ENCODE assay signal across 18 cellular contexts in genomic region chr3:57696861-57697321, GRCh38. TPM values are rescaled to one million over a fixed set of nuclear protein-coding genes. Genes with fewer than 3 reads are reported as not detected.
DNase-seq lines count a peak whose midpoint lies in the region; FAIRE-seq and TF ChIP-seq lines count a peak whose summit lies in the region.
"Had no signal": no experiment of that assay in that cellular context is flagged by ENCODE, and none has a peak within 500 bp of the region (broad histone marks: within the 10 kb centered on the region; RNA-seq: fewer than 3 reads in every experiment).

No MANE protein-coding gene starts in this region.

- H3K4me3 Mint-ChIP-seq in activated CD4-positive, alpha-beta T cell treated with anti-CD3 and anti-CD28 coated beads, Interleukin-2, amount 10 ng/mL, durations not matched to agents 24 days and 14 days = no peak overlapping the region
- H3K4me3 Mint-ChIP-seq: effector memory CD8-positive, alpha-beta T cell; naive thymus-derived CD8-positive, alpha-beta T cell had no signal

- DNase-seq in SIG-M5 treated with dmso at 0.1 percent for 504 hours (lab: John Stamatoyannopoulos, UW; ENCODE audit: unreplicated experiment) (peak; percentile 27), SIG-M5 (lab: John Stamatoyannopoulos, UW) (no peak), ascending aorta (ENCODE audit: low spot score in 2 of 2) (no peak), iris pigment epithelial cell (ENCODE audit: low read depth) (peak; percentile 70), thyroid gland (peak in 1 of 2 donors; percentile 7), GM19239 (ENCODE audit: insufficient read length, low spot score) (no peak), NCI-H1417 (lab: John Stamatoyannopoulos, UW) (no peak)
- DNase-seq in activated CD4-positive, alpha-beta T cell treated with anti-CD3 and anti-CD28 coated beads, Interleukin-2, amount 10 ng/mL, durations not matched to agents 24 days and 14 days = no peak
- DNase-seq: activated effector memory CD4-positive, alpha-beta T cell treated with Interleukin-2 at 50 U/mL for 16 hours; brain microvascular endothelial cell; effector memory CD8-positive, alpha-beta T cell; GF-D8; left lung; naive thymus-derived CD8-positive, alpha-beta T cell; NCI-H1417 treated with DMSO at 0.1 percent for 48 hours; SJCRH30; stomach had no signal

- H3K27ac ChIP-seq in ascending aorta (peak overlapping the region; percentile 15 to 22), thyroid gland (peak overlapping the region; percentile 15 to 100 (median 99))
- H3K27ac ChIP-seq: brain microvascular endothelial cell, left lung, SJCRH30 had no signal

- H3K27ac Mint-ChIP-seq in activated CD4-positive, alpha-beta T cell treated with anti-CD3 and anti-CD28 coated beads, Interleukin-2, amount 10 ng/mL, durations not matched to agents 24 days and 14 days = no peak overlapping the region
- H3K27ac Mint-ChIP-seq: effector memory CD8-positive, alpha-beta T cell had no signal

- no peak for FAIRE-seq in GM19239 (lab: Jason Lieb, UNC)
- FAIRE-seq: GM18507 had no signal

- H3K4me3 ChIP-seq in ascending aorta = no peak overlapping the region
- no peak overlapping the region for H3K4me3 ChIP-seq in thyroid gland (replicated peaks in 1 of 3)
- H3K4me3 ChIP-seq: left lung, SJCRH30, stomach had no signal

- TF ChIP-seq CTCF in ascending aorta (IDR thresholded peaks at IDR 0.05) = no peak
- no peak for TF ChIP-seq CTCF in thyroid gland (IDR thresholded peaks at IDR 0.05)

- WGBS in thyroid gland, 2 donors = 43 to 48% methylated on average over 1 of the region's 1 CpG

- H3K27me3 ChIP-seq in ascending aorta = no peaks in the 10 kb centered on the region
- H3K27me3 ChIP-seq in thyroid gland = no peaks in the 10 kb centered on the region
- H3K27me3 ChIP-seq: brain microvascular endothelial cell, left lung, SJCRH30, stomach had no signal

- H3K36me3 ChIP-seq in ascending aorta = no peaks in the 10 kb centered on the region
- no peaks in the 10 kb centered on the region for H3K36me3 ChIP-seq in thyroid gland
- H3K36me3 ChIP-seq: brain microvascular endothelial cell, left lung, SJCRH30, stomach had no signal

- H3K9me3 Mint-ChIP-seq in activated CD4-positive, alpha-beta T cell treated with anti-CD3 and anti-CD28 coated beads, Interleukin-2, amount 10 ng/mL, durations not matched to agents 24 days and 14 days = no peaks in the 10 kb centered on the region
- H3K9me3 Mint-ChIP-seq: effector memory CD8-positive, alpha-beta T cell; naive thymus-derived CD8-positive, alpha-beta T cell had no signal

- H3K9me3 ChIP-seq in ascending aorta (no peaks in the 10 kb centered on the region), thyroid gland (no peaks in the 10 kb centered on the region)
- H3K9me3 ChIP-seq: left lung, SJCRH30, stomach had no signal

- intact Hi-C loops in ascending aorta (cut with DNase I) (loop anchor here (10.0 kb wide), 2 partner anchors 532 to 608 kb away; partner anchors contain the start of genes HTD2, IL17RD and RPP14), thyroid gland (cut with DNase I) (no loop called here)
- intact Hi-C loops in activated CD4-positive, alpha-beta T cell treated with anti-CD3 and anti-CD28 coated beads, Interleukin-2, amount 10 ng/mL, durations not matched to agents 24 days and 14 days (cut with micrococcal nuclease) = no loop called here

- H3K4me1 Mint-ChIP-seq in activated CD4-positive, alpha-beta T cell treated with anti-CD3 and anti-CD28 coated beads, Interleukin-2, amount 10 ng/mL, durations not matched to agents 24 days and 14 days = peaks cover 1% of the 10 kb centered on the region

- no peak for TF ChIP-seq POLR2A in thyroid gland (IDR thresholded peaks at IDR 0.05)

- H3K4me1 ChIP-seq in ascending aorta (peaks cover 1 to 6% of the 10 kb centered on the region in 2 donors), thyroid gland (peaks cover 16 to 29% of the 10 kb centered on the region in 2 donors)
- H3K4me1 ChIP-seq: SJCRH30 had no signal

- H3K36me3 Mint-ChIP-seq in activated CD4-positive, alpha-beta T cell treated with anti-CD3 and anti-CD28 coated beads, Interleukin-2, amount 10 ng/mL, durations not matched to agents 24 days and 14 days (ENCODE audit: low read depth) = no peaks in the 10 kb centered on the region
- H3K36me3 Mint-ChIP-seq: naive thymus-derived CD8-positive, alpha-beta T cell had no signal

- H3K27me3 Mint-ChIP-seq in activated CD4-positive, alpha-beta T cell treated with anti-CD3 and anti-CD28 coated beads, Interleukin-2, amount 10 ng/mL, durations not matched to agents 24 days and 14 days = peaks cover 2% of the 10 kb centered on the region
- H3K27me3 Mint-ChIP-seq: effector memory CD8-positive, alpha-beta T cell; naive thymus-derived CD8-positive, alpha-beta T cell had no signal

RNA-seq across cellular contexts. Expression of gene DENND6A, which starts 4.0 kb away (rescaled TPM):
- total RNA-seq in ascending aorta (11.6 TPM), thyroid gland (10 to 100 TPM; 36.9 to 52.0 (median 43.8) TPM)
- 20.8 and 25.2 TPM in 2 replicates for total RNA-seq in activated CD4-positive, alpha-beta T cell treated with anti-CD3 and anti-CD28 coated beads, Interleukin-2, amount 10 ng/mL, durations not matched to agents 24 days and 14 days

RNA-seq across cellular contexts. Expression of gene SLMAP, which starts 59.2 kb away (rescaled TPM):
- total RNA-seq in ascending aorta (502 TPM), thyroid gland (10 to 100 TPM; 79.7 to 89.4 (median 83.4) TPM)
- total RNA-seq in activated CD4-positive, alpha-beta T cell treated with anti-CD3 and anti-CD28 coated beads, Interleukin-2, amount 10 ng/mL, durations not matched to agents 24 days and 14 days = 53.4 and 58.1 TPM in 2 replicates

Comparison
In these comparisons a context has a peak if more than half of its experiments do, and no peak if none do; other contexts are left out.
1. DNase-seq: peak in SIG-M5 treated with dmso at 0.1 percent for 504 hours (single experiment) and iris pigment epithelial cell (single experiment); none in SIG-M5 (single experiment), ascending aorta (0 of 2), activated CD4-positive, alpha-beta T cell treated with anti-CD3 and anti-CD28 coated beads, Interleukin-2, amount 10 ng/mL, durations not matched to agents 24 days and 14 days (single experiment), GM19239 (single experiment) and NCI-H1417 (0 of 3).